ENCODE assay signal across 8 cellular contexts in the genomic region with DNA sequence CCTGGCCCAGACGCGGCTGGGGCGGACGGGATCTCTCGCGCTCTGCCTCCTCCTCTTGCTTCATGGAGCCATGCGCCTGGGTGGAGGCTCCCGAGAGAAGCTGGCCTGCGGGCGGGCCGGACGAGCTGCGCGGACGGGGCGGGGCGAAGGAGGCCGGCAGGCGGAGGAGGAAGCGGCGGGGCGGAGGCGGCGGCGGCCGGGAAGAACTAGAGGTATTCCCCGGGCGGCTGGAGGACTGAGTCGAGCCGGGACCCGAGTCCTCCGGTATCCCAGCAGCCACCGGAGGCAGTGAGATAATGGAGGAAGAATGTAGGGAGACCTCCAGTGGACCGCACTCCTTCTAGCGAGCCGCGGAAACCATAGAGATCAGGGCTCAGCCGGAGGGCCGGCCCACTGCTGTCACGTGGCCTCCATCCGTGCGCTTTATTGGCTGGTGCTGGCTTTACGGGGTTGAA. TPM values are rescaled to one million over a fixed set of nuclear protein-coding genes. Genes with fewer than 3 reads are reported as not detected.
DNase-seq lines count a peak whose midpoint lies in the region; ATAC-seq and TF ChIP-seq lines count a peak whose summit lies in the region.
"Not testable (repeated sequence)": the region's sequence is repeated elsewhere in the genome, so short reads cannot be mapped to it uniquely, and the experiment has no call there.

No MANE protein-coding gene starts in this region.

- not testable (repeated sequence) for H3K36me3 Mint-ChIP-seq in activated naive CD4-positive, alpha-beta T cell treated with anti-CD3 and anti-CD28 coated beads, Interleukin-2, amount 50 U/mL, for 24 hours

- H3K27ac ChIP-seq in substantia nigra (ENCODE audit: low read depth, low read length, poor library complexity, severe bottlenecking): peak overlapping the region; percentile 69

- H3K27ac Mint-ChIP-seq in activated naive CD4-positive, alpha-beta T cell treated with anti-CD3 and anti-CD28 coated beads, Interleukin-2, amount 50 U/mL, for 24 hours: peak overlapping the region; percentile 85

- not testable (repeated sequence) for H3K27me3 Mint-ChIP-seq in activated naive CD4-positive, alpha-beta T cell treated with anti-CD3 and anti-CD28 coated beads, Interleukin-2, amount 50 U/mL, for 24 hours

- TF ChIP-seq CTCF in NB4 (IDR thresholded peaks at IDR 0.05; ENCODE audit: low read depth, low read length): not testable (repeated sequence)

- peaks cover 25% of the 10 kb centered on the region for H3K4me1 Mint-ChIP-seq in activated naive CD4-positive, alpha-beta T cell treated with anti-CD3 and anti-CD28 coated beads, Interleukin-2, amount 50 U/mL, for 24 hours

- TF ChIP-seq POLR2A in NB4 (IDR thresholded peaks at IDR 0.05; ENCODE audit: extremely low read depth, insufficient read length): peak; percentile 49

- H3K4me3 ChIP-seq in GM08714 (ENCODE audit: low read length) (peak overlapping the region; percentile 83; the same call in 1 of the 2 replicates), NB4 (ENCODE audit: low read depth, low read length) (peak overlapping the region; percentile 53)

- peak; percentile 91 for DNase-seq in NB4 (ENCODE audit: low read depth)
- peak; percentile 93 for DNase-seq in glomerular visceral epithelial cell (ENCODE audit: extremely low spot score)
- peak; percentile 87 for DNase-seq in occipital lobe (lab: John Stamatoyannopoulos, UW)
- peak in 48 of 49 donors; percentile 25 to 94 (median 77) for DNase-seq in substantia nigra (lab: John Stamatoyannopoulos, UW)

- peak overlapping the region; percentile 88 for H3K4me3 Mint-ChIP-seq in activated naive CD4-positive, alpha-beta T cell treated with anti-CD3 and anti-CD28 coated beads, Interleukin-2, amount 50 U/mL, for 24 hours

- ATAC-seq in HG02610 (IDR thresholded peaks at IDR 0.05; ENCODE audit: unreplicated experiment) (peak; percentile 88), SK-N-SH treated with all-trans-retinoic acid at 6 μM for 48 hours (peak; percentile 95)

- H3K9me3 Mint-ChIP-seq in activated naive CD4-positive, alpha-beta T cell treated with anti-CD3 and anti-CD28 coated beads, Interleukin-2, amount 50 U/mL, for 24 hours: not testable (repeated sequence)

RNA-seq across cellular contexts. Expression of a gene that starts 15.3 kb away (rescaled TPM):
- 3.9 TPM for total RNA-seq in occipital lobe

Comparison
In these comparisons a context has a peak if more than half of its experiments do, and no peak if none do; other contexts are left out.
1. Peak in every context shown above with its lines: DNase-seq, ATAC-seq, H3K4me3 ChIP-seq and H3K27ac ChIP-seq.